Comparison of ENCODE assay signal across 32 cellular contexts in genomic region chr12:103813426-103813825, GRCh38.
"Had no signal": no experiment of that assay in that cellular context is flagged by ENCODE, and none has a peak within 500 bp of the region (broad histone marks: within the 10 kb centered on the region; RNA-seq: fewer than 3 reads in every experiment).

No MANE protein-coding gene starts in this region.

- H3K36me3 ChIP-seq: ovary, right lobe of liver, thyroid gland, upper lobe of right lung, uterus had no signal

- H3K4me1 Mint-ChIP-seq: stimulated activated memory B cell treated with anti-CD40 and anti-IgM and Interleukin-4, amounts not matched to agents 10 μg/mL and 1 μg/mL and 100 μg/mL, for 72 hours had no signal

- DNase-seq: naive B cell; naive thymus-derived CD8-positive, alpha-beta T cell; nephron progenitor cell; occipital lobe; ovary; posterior cingulate gyrus; psoas muscle; right cardiac atrium; right lobe of liver; spleen; stimulated activated CD4-positive, alpha-beta T cell treated with anti-CD3 and anti-CD28 coated beads, Interleukin-12 subunit alpha, Interleukin-12 subunit beta, amount 100 ng/mL, for 4 hours; stimulated activated CD4-positive, alpha-beta T cell treated with anti-CD3 and anti-CD28 coated beads, Interleukin-1b, Interleukin-23, amount 100 ng/mL, for 48 hours; stimulated activated CD4-positive, alpha-beta T cell treated with anti-CD3 and anti-CD28 coated beads, Interleukin-4, amount 100 ng/mL, for 1 hour; stimulated activated CD4-positive, alpha-beta T cell treated with anti-CD3 and anti-CD28 coated beads, Interleukin-4, amount 100 ng/mL, for 4 hours; stimulated activated CD8-positive, alpha-beta memory T cell treated with anti-CD3 and anti-CD28 coated beads, Interleukin-4, amount 100 ng/mL, for 48 hours; stimulated activated naive CD4-positive, alpha-beta T cell; stimulated activated naive CD8-positive, alpha-beta T cell treated with anti-CD3 and anti-CD28 coated beads, Interleukin-15, amount 100 ng/mL, for 72 hours; stimulated activated naive CD8-positive, alpha-beta T cell treated with anti-CD3 and anti-CD28 coated beads, Interleukin-15, Interleukin-2, amounts not matched to agents 100 U/mL and 50 U/mL, for 24 hours; substantia nigra; thyroid gland; transverse colon; upper lobe of right lung; uterus had no signal

- H3K4me1 ChIP-seq: right lobe of liver, spleen, thyroid gland, upper lobe of right lung had no signal

- H3K9me3 ChIP-seq: ovary, psoas muscle, right lobe of liver, spleen, thoracic aorta, thyroid gland, transverse colon, upper lobe of right lung, uterus had no signal

- H3K9me3 Mint-ChIP-seq: naive B cell; naive thymus-derived CD8-positive, alpha-beta T cell; natural killer cell treated with Interleukin-12 subunit alpha and Interleukin-12 subunit beta and Interleukin-15 and Interleukin-18, amount 100 ng/mL, for 72 hours; nephron progenitor cell; neural crest cell; stimulated activated memory B cell treated with anti-CD40 and anti-IgM and Interleukin-4, amounts not matched to agents 10 μg/mL and 1 μg/mL and 100 μg/mL, for 72 hours; stimulated activated naive CD8-positive, alpha-beta T cell treated with anti-CD3 and anti-CD28 coated beads, Interleukin-15, amount 100 ng/mL, for 72 hours; type B pancreatic cell had no signal

- H2AFZ ChIP-seq: parathyroid adenoma had no signal

- H3K27me3 ChIP-seq: ovary, right lobe of liver, spleen, thyroid gland, transverse colon, upper lobe of right lung, uterus had no signal

- H3K4me3 ChIP-seq: ovary, psoas muscle, right lobe of liver, skin epidermis, smooth muscle cell, spleen, thoracic aorta, thyroid gland, transverse colon, upper lobe of right lung, uterus had no signal

- H3K27me3 Mint-ChIP-seq: naive B cell; naive thymus-derived CD8-positive, alpha-beta T cell; natural killer cell treated with Interleukin-12 subunit alpha and Interleukin-12 subunit beta and Interleukin-15 and Interleukin-18, amount 100 ng/mL, for 72 hours; progenitor cell of endocrine pancreas; stimulated activated memory B cell treated with anti-CD40 and anti-IgM and Interleukin-4, amounts not matched to agents 10 μg/mL and 1 μg/mL and 100 μg/mL, for 72 hours; stimulated activated naive CD8-positive, alpha-beta T cell treated with anti-CD3 and anti-CD28 coated beads, Interleukin-15, amount 100 ng/mL, for 72 hours; type B pancreatic cell had no signal

- ATAC-seq: naive thymus-derived CD8-positive, alpha-beta T cell; natural killer cell treated with Interleukin-12 subunit alpha and Interleukin-12 subunit beta and Interleukin-15 and Interleukin-18, amount 100 ng/mL, for 72 hours; right cardiac atrium; right lobe of liver; stimulated activated memory B cell treated with anti-CD40 and anti-IgM and Interleukin-4, amounts not matched to agents 10 μg/mL and 1 μg/mL and 100 μg/mL, for 72 hours; stimulated activated naive CD8-positive, alpha-beta T cell treated with anti-CD3 and anti-CD28 coated beads, Interleukin-15, amount 100 ng/mL, for 72 hours; stimulated activated naive CD8-positive, alpha-beta T cell treated with anti-CD3 and anti-CD28 coated beads, Interleukin-15, Interleukin-2, amounts not matched to agents 100 U/mL and 50 U/mL, for 24 hours; upper lobe of right lung had no signal

- H3K4me3 Mint-ChIP-seq: naive thymus-derived CD8-positive, alpha-beta T cell; natural killer cell treated with Interleukin-12 subunit alpha and Interleukin-12 subunit beta and Interleukin-15 and Interleukin-18, amount 100 ng/mL, for 72 hours; nephron progenitor cell; neural crest cell; stimulated activated memory B cell treated with anti-CD40 and anti-IgM and Interleukin-4, amounts not matched to agents 10 μg/mL and 1 μg/mL and 100 μg/mL, for 72 hours; stimulated activated naive CD8-positive, alpha-beta T cell treated with anti-CD3 and anti-CD28 coated beads, Interleukin-15, amount 100 ng/mL, for 72 hours; type B pancreatic cell had no signal

- H3K9ac ChIP-seq: parathyroid adenoma had no signal

- H3K27ac ChIP-seq: ovary, parathyroid adenoma, right lobe of liver, skin epidermis, spleen, thyroid gland, upper lobe of right lung had no signal

- H3K27ac Mint-ChIP-seq: natural killer cell treated with Interleukin-12 subunit alpha and Interleukin-12 subunit beta and Interleukin-15 and Interleukin-18, amount 100 ng/mL, for 72 hours; nephron progenitor cell; progenitor cell of endocrine pancreas; stimulated activated memory B cell treated with anti-CD40 and anti-IgM and Interleukin-4, amounts not matched to agents 10 μg/mL and 1 μg/mL and 100 μg/mL, for 72 hours; stimulated activated naive CD8-positive, alpha-beta T cell treated with anti-CD3 and anti-CD28 coated beads, Interleukin-15, amount 100 ng/mL, for 72 hours had no signal

- H3K79me2 ChIP-seq: parathyroid adenoma had no signal

- H3K4me2 ChIP-seq: smooth muscle cell had no signal

- H3K36me3 Mint-ChIP-seq: natural killer cell treated with Interleukin-12 subunit alpha and Interleukin-12 subunit beta and Interleukin-15 and Interleukin-18, amount 100 ng/mL, for 72 hours had no signal
